1 cellular context compared by ENCODE assay signal in the genomic region with DNA sequence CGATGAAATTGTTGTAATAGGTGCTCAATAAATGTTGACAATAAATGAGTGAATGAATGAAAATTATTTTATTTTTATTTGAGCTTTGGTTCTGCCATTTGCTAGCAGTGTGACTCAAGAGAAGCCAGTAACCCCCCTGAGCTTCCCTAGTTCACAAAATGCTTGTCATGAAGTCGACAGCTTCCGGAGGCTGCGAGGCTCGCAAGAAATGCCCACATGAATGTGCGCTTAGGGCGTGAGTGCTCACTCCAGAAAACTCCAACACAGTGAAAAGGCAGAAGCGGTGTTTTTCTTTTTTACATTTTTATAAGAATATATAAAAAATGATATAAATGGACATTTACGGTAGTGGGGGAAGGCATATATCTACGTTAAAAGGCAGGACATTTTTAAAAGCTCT.
TF ChIP-seq lines count a peak whose summit lies in the region.

No MANE protein-coding gene starts in this region.

TF ChIP-seq in WTC11, 78 proteins besides CTCF, POLR2A, EP300 and RAD21 (continued from another document):
- TF ChIP-seq, protein P1, sequence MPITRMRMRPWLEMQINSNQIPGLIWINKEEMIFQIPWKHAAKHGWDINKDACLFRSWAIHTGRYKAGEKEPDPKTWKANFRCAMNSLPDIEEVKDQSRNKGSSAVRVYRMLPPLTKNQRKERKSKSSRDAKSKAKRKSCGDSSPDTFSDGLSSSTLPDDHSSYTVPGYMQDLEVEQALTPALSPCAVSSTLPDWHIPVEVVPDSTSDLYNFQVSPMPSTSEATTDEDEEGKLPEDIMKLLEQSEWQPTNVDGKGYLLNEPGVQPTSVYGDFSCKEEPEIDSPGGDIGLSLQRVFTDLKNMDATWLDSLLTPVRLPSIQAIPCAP (CRISPR knock-in tag; IDR thresholded peaks at IDR 0.05): no peak
- TF ChIP-seq, protein P2, sequence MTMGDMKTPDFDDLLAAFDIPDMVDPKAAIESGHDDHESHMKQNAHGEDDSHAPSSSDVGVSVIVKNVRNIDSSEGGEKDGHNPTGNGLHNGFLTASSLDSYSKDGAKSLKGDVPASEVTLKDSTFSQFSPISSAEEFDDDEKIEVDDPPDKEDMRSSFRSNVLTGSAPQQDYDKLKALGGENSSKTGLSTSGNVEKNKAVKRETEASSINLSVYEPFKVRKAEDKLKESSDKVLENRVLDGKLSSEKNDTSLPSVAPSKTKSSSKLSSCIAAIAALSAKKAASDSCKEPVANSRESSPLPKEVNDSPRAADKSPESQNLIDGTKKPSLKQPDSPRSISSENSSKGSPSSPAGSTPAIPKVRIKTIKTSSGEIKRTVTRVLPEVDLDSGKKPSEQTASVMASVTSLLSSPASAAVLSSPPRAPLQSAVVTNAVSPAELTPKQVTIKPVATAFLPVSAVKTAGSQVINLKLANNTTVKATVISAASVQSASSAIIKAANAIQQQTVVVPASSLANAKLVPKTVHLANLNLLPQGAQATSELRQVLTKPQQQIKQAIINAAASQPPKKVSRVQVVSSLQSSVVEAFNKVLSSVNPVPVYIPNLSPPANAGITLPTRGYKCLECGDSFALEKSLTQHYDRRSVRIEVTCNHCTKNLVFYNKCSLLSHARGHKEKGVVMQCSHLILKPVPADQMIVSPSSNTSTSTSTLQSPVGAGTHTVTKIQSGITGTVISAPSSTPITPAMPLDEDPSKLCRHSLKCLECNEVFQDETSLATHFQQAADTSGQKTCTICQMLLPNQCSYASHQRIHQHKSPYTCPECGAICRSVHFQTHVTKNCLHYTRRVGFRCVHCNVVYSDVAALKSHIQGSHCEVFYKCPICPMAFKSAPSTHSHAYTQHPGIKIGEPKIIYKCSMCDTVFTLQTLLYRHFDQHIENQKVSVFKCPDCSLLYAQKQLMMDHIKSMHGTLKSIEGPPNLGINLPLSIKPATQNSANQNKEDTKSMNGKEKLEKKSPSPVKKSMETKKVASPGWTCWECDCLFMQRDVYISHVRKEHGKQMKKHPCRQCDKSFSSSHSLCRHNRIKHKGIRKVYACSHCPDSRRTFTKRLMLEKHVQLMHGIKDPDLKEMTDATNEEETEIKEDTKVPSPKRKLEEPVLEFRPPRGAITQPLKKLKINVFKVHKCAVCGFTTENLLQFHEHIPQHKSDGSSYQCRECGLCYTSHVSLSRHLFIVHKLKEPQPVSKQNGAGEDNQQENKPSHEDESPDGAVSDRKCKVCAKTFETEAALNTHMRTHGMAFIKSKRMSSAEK (CRISPR knock-in tag; IDR thresholded peaks at IDR 0.05; ENCODE audit: borderline replicate concordance): no peak
- no peak for TF ChIP-seq TP53 (CRISPR knock-in tag; IDR thresholded peaks at IDR 0.05)
- TF ChIP-seq, protein P3, sequence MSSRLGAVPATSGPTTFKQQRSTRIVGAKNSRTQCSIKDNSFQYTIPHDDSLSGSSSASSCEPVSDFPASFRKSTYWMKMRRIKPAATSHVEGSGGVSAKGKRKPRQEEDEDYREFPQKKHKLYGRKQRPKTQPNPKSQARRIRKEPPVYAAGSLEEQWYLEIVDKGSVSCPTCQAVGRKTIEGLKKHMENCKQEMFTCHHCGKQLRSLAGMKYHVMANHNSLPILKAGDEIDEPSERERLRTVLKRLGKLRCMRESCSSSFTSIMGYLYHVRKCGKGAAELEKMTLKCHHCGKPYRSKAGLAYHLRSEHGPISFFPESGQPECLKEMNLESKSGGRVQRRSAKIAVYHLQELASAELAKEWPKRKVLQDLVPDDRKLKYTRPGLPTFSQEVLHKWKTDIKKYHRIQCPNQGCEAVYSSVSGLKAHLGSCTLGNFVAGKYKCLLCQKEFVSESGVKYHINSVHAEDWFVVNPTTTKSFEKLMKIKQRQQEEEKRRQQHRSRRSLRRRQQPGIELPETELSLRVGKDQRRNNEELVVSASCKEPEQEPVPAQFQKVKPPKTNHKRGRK (CRISPR knock-in tag; IDR thresholded peaks at IDR 0.05; ENCODE audit: borderline replicate concordance): no peak
- TF ChIP-seq, protein P4, sequence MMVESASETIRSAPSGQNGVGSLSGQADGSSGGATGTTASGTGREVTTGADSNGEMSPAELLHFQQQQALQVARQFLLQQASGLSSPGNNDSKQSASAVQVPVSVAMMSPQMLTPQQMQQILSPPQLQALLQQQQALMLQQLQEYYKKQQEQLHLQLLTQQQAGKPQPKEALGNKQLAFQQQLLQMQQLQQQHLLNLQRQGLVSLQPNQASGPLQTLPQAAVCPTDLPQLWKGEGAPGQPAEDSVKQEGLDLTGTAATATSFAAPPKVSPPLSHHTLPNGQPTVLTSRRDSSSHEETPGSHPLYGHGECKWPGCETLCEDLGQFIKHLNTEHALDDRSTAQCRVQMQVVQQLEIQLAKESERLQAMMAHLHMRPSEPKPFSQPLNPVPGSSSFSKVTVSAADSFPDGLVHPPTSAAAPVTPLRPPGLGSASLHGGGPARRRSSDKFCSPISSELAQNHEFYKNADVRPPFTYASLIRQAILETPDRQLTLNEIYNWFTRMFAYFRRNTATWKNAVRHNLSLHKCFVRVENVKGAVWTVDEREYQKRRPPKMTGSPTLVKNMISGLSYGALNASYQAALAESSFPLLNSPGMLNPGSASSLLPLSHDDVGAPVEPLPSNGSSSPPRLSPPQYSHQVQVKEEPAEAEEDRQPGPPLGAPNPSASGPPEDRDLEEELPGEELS (CRISPR knock-in tag; IDR thresholded peaks at IDR 0.05): no peak
- no peak for TF ChIP-seq ESRRA (CRISPR knock-in tag; IDR thresholded peaks at IDR 0.05; ENCODE audit: borderline replicate concordance)
- TF ChIP-seq, protein P5, sequence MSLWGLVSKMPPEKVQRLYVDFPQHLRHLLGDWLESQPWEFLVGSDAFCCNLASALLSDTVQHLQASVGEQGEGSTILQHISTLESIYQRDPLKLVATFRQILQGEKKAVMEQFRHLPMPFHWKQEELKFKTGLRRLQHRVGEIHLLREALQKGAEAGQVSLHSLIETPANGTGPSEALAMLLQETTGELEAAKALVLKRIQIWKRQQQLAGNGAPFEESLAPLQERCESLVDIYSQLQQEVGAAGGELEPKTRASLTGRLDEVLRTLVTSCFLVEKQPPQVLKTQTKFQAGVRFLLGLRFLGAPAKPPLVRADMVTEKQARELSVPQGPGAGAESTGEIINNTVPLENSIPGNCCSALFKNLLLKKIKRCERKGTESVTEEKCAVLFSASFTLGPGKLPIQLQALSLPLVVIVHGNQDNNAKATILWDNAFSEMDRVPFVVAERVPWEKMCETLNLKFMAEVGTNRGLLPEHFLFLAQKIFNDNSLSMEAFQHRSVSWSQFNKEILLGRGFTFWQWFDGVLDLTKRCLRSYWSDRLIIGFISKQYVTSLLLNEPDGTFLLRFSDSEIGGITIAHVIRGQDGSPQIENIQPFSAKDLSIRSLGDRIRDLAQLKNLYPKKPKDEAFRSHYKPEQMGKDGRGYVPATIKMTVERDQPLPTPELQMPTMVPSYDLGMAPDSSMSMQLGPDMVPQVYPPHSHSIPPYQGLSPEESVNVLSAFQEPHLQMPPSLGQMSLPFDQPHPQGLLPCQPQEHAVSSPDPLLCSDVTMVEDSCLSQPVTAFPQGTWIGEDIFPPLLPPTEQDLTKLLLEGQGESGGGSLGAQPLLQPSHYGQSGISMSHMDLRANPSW (CRISPR knock-in tag; conservative IDR thresholded peaks at IDR 0.05; ENCODE audit: low read depth): no peak
- no peak for TF ChIP-seq TCF7 (CRISPR knock-in tag; IDR thresholded peaks at IDR 0.05; ENCODE audit: low read depth)
- TF ChIP-seq ZNF263 (CRISPR knock-in tag; IDR thresholded peaks at IDR 0.05; ENCODE audit: low read depth): no peak
- no peak for TF ChIP-seq HMGA2 (CRISPR knock-in tag; IDR thresholded peaks at IDR 0.05)
- TF ChIP-seq, protein P6, sequence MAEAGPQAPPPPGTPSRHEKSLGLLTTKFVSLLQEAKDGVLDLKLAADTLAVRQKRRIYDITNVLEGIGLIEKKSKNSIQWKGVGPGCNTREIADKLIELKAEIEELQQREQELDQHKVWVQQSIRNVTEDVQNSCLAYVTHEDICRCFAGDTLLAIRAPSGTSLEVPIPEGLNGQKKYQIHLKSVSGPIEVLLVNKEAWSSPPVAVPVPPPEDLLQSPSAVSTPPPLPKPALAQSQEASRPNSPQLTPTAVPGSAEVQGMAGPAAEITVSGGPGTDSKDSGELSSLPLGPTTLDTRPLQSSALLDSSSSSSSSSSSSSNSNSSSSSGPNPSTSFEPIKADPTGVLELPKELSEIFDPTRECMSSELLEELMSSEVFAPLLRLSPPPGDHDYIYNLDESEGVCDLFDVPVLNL (CRISPR knock-in tag; IDR thresholded peaks at IDR 0.05; ENCODE audit: borderline replicate concordance, low read depth): no peak
- no peak for TF ChIP-seq NR1H2 (CRISPR knock-in tag; IDR thresholded peaks at IDR 0.05)
- no peak for TF ChIP-seq ZNF416 (CRISPR knock-in tag; IDR thresholded peaks at IDR 0.05)
- TF ChIP-seq ZNF121 (CRISPR knock-in tag; IDR thresholded peaks at IDR 0.05): no peak
